ENCODE assay signal across 11 cellular contexts in genomic region chr2:101520246-101520645, GRCh38.
DNase-seq lines count a peak whose midpoint lies in the region; FAIRE-seq lines count a peak whose summit lies in the region.
"Had no signal": no experiment of that assay in that cellular context is flagged by ENCODE, and none has a peak within 500 bp of the region (broad histone marks: within the 10 kb centered on the region; RNA-seq: fewer than 3 reads in every experiment).

No MANE protein-coding gene starts in this region.

- no peak for FAIRE-seq in HTR-8/SVneo (lab: Jason Lieb, UNC)

- DNase-seq in AG20443 (ENCODE audit: low spot score) (peak; percentile 39), HTR-8/SVneo (ENCODE audit: insufficient read length, low spot score) (peak; percentile 40), amniotic epithelial cell (ENCODE audit: low read depth) (peak; percentile 72), hepatic stellate cell (ENCODE audit: low spot score) (peak; percentile 48), NCI-H2227 (lab: John Stamatoyannopoulos, UW; ENCODE audit: unreplicated experiment) (no peak), inferior parietal cortex (ENCODE audit: extremely low spot score) (no peak), SKM-1 (lab: John Stamatoyannopoulos, UW; ENCODE audit: unreplicated experiment) (no peak), NCI-H446 treated with DMSO at 0.1 percent for 48 hours (lab: John Stamatoyannopoulos, UW) (no peak)
- DNase-seq: activated T-cell treated with anti-CD3 and anti-CD28 coated beads for 4 hours; endodermal cell; stimulated activated naive CD8-positive, alpha-beta T cell treated with anti-CD3 and anti-CD28 coated beads, Interleukin-15, amount 100 ng/mL, for 72 hours had no signal

Comparison
In these comparisons a context has a peak if more than half of its experiments do, and no peak if none do; other contexts are left out.
1. DNase-seq: peak in AG20443 (single experiment), HTR-8/SVneo (single experiment), amniotic epithelial cell (single experiment) and hepatic stellate cell (single experiment); none in NCI-H2227 (single experiment), inferior parietal cortex (single experiment), SKM-1 (single experiment) and NCI-H446 treated with DMSO at 0.1 percent for 48 hours (single experiment).